22 cellular contexts compared by ENCODE assay signal in genomic region chr4:116389139-116389538, GRCh38.
DNase-seq lines count a peak whose midpoint lies in the region; ATAC-seq, FAIRE-seq and TF ChIP-seq lines count a peak whose summit lies in the region.
"Had no signal": no experiment of that assay in that cellular context is flagged by ENCODE, and none has a peak within 500 bp of the region (broad histone marks: within the 10 kb centered on the region; RNA-seq: fewer than 3 reads in every experiment).

No MANE protein-coding gene starts in this region.

- BruUV-seq in GM12878 (replicated peaks; lab: Mats Ljungman, UMichigan): no TSS peak

- SMC1A ChIA-PET in GM12878 (lab: Charles Lee; ENCODE audit: uncharacterized antibody, unreplicated experiment): interaction anchor here (1.8 kb wide), 1 partner anchor 12 kb away, joined by 13 read pairs; no protein-coding TSS in a partner anchor

- no peaks in the 10 kb centered on the region for H3K27me3 ChIP-seq in GM12878 (replicated peaks in 1 of 2; ENCODE audit: control insufficient read depth in 2 of 2, insufficient read depth in 2 of 2, low read length in 1 of 2)
- no peaks in the 10 kb centered on the region for H3K27me3 ChIP-seq in CD8-positive, alpha-beta memory T cell (ENCODE audit: insufficient read depth, low read length, poor library complexity, severe bottlenecking)
- H3K27me3 ChIP-seq: BLaER1 had no signal

- no peak for TF ChIP-seq EP300 in GM12878 (IDR thresholded peaks at IDR 0.05; ENCODE audit: borderline replicate concordance in 1 of 2, control insufficient read depth in 1 of 2, low read depth in 2 of 2, low read length in 2 of 2)

- TF ChIP-seq RAD21 in GM12878 (IDR thresholded peaks at IDR 0.05; ENCODE audit: insufficient read depth, low read depth, low read length): no peak; the same call in 1 of the 2 replicates

- H3K4me2 ChIP-seq in GM12878 (ENCODE audit: control insufficient read depth, insufficient read depth): no peak overlapping the region
- H3K4me2 ChIP-seq: BLaER1 had no signal

- H2AFZ ChIP-seq in GM12878 (ENCODE audit: control insufficient read depth, low read depth, low read length): no peak overlapping the region

- no peaks in the 10 kb centered on the region for H3K4me1 Mint-ChIP-seq in CD8-positive, alpha-beta memory T cell
- H3K4me1 Mint-ChIP-seq: CD14-positive monocyte; CD4-positive, alpha-beta memory T cell had no signal

- H3K36me3 Mint-ChIP-seq in CD8-positive, alpha-beta memory T cell: no peaks in the 10 kb centered on the region
- H3K36me3 Mint-ChIP-seq: CD14-positive monocyte; CD4-positive, alpha-beta memory T cell had no signal

- RAD21 ChIA-PET in GM12878 (lab: Charles Lee; ENCODE audit: unreplicated experiment): no interaction called here

- no peak overlapping the region for H3K27ac Mint-ChIP-seq in CD8-positive, alpha-beta memory T cell
- H3K27ac Mint-ChIP-seq: CD14-positive monocyte; CD4-positive, alpha-beta memory T cell; HFFc6 had no signal

- FAIRE-seq in GM12878 (lab: Jason Lieb, UNC): no peak
- FAIRE-seq: D721Med, G401.6, GM19239 had no signal

- H3K79me2 ChIP-seq in GM12878 (ENCODE audit: control insufficient read depth, insufficient read depth, low read length): no peaks in the 10 kb centered on the region

- TF ChIP-seq CTCF in GM12878 (IDR thresholded peaks at IDR 0.05 in 2 of 3, conservative IDR thresholded peaks at IDR 0.05 in 1 of 3; ENCODE audit: control insufficient read depth in 2 of 3, extremely low read depth in 1 of 3, insufficient read depth in 1 of 3, low read depth in 3 of 3, low read length in 3 of 3): no peak

- peaks cover 0 to 11% (median 7%) of the 10 kb centered on the region in 5 donors for H3K9me3 Mint-ChIP-seq in CD8-positive, alpha-beta memory T cell

- no peaks in the 10 kb centered on the region for H3K36me3 ChIP-seq in GM12878 (ENCODE audit: control insufficient read depth in 2 of 2, insufficient read depth in 2 of 2, low read length in 1 of 2)
- no peaks in the 10 kb centered on the region for H3K36me3 ChIP-seq in CD8-positive, alpha-beta memory T cell (ENCODE audit: insufficient read depth, low read length)
- H3K36me3 ChIP-seq: BLaER1 had no signal

- DNase-seq in A172 (ENCODE audit: low spot score) (peak; percentile 4), GM12878 (ENCODE audit: low read depth, low spot score) (no peak), activated gamma-delta T cell (lab: John Stamatoyannopoulos, UW) (no peak), NCI-H1694 treated with DMSO at 0.1 percent for 48 hours (lab: John Stamatoyannopoulos, UW) (no peak)
- no peak for DNase-seq in CD8-positive, alpha-beta memory T cell
- DNase-seq: Caco-2; CD4-positive, alpha-beta memory T cell; GOT3; H7; HFFc6; Kasumi-1; KG1 had no signal

- H3K4me3 ChIP-seq in GM12878: no peak overlapping the region
- no peak overlapping the region for H3K4me3 ChIP-seq in CD8-positive, alpha-beta memory T cell (ENCODE audit: low read length)
- H3K4me3 ChIP-seq: BLaER1 had no signal

- ATAC-seq in GM18868 (IDR thresholded peaks at IDR 0.05; ENCODE audit: unreplicated experiment): peak; percentile 51
- peak; percentile 52 for ATAC-seq in HG03432 (IDR thresholded peaks at IDR 0.05; ENCODE audit: unreplicated experiment)
- ATAC-seq in GM12878: peak; percentile 81
- ATAC-seq in GM21825 (IDR thresholded peaks at IDR 0.05; ENCODE audit: unreplicated experiment): no peak
- ATAC-seq: HCT116 had no signal

- H3K9ac ChIP-seq in GM12878 (ENCODE audit: control insufficient read depth, insufficient read depth, low read length): no peak overlapping the region
- H3K9ac ChIP-seq: BLaER1 had no signal

- in situ Hi-C loops in GM12878 (cut with MboI): no loop called here

- TF ChIP-seq POLR2A in GM12878 (IDR thresholded peaks at IDR 0.05; ENCODE audit: low read depth, low read length): no peak

- H3K4me1 ChIP-seq in GM12878 (ENCODE audit: control insufficient read depth, insufficient read depth, low read length): no peaks in the 10 kb centered on the region
- no peaks in the 10 kb centered on the region for H3K4me1 ChIP-seq in CD8-positive, alpha-beta memory T cell (ENCODE audit: insufficient read depth, low read length)
- H3K4me1 ChIP-seq: BLaER1 had no signal

- intact Hi-C loops in GM12878 (cut with micrococcal nuclease; ENCODE audit: unreplicated experiment): no loop called here

- H3K9me3 ChIP-seq in GM12878 (replicated peaks; ENCODE audit: control insufficient read depth, insufficient read depth, low read length): no peaks in the 10 kb centered on the region
- no peaks in the 10 kb centered on the region for H3K9me3 ChIP-seq in CD8-positive, alpha-beta memory T cell (ENCODE audit: low read length)
- H3K9me3 ChIP-seq: BLaER1, Caco-2 had no signal

- 5% methylated on average over 2 of the region's 2 CpGs for WGBS in GM12878 (ENCODE audit: insufficient coverage, insufficient replicate concordance, low lambda C conversion rate, missing lambda C conversion rate)

- no peaks in the 10 kb centered on the region for H3K27me3 Mint-ChIP-seq in CD8-positive, alpha-beta memory T cell
- H3K27me3 Mint-ChIP-seq: CD4-positive, alpha-beta memory T cell had no signal

- CTCF ChIA-PET in GM12878 (lab: Yijun Ruan, JAX): interaction anchor here (1.1 kb wide), 1 partner anchor 22 kb away, joined by 3 read pairs; no protein-coding TSS in a partner anchor
- CTCF ChIA-PET in CD8-positive, alpha-beta memory T cell (lab: Charles Lee): no interaction called here

- H3K4me3 Mint-ChIP-seq in CD8-positive, alpha-beta memory T cell: no peak overlapping the region
- H3K4me3 Mint-ChIP-seq: CD14-positive monocyte; CD4-positive, alpha-beta memory T cell; HFFc6 had no signal

- POLR2A ChIA-PET in GM12878 (lab: Charles Lee): no interaction called here
- POLR2A ChIA-PET in CD8-positive, alpha-beta memory T cell (lab: Charles Lee): no interaction called here

- H4K20me1 ChIP-seq in GM12878 (ENCODE audit: control insufficient read depth, insufficient read depth): no peaks in the 10 kb centered on the region
- H4K20me1 ChIP-seq: BLaER1 had no signal

- H3K27ac ChIP-seq in GM12878 (ENCODE audit: control insufficient read depth, insufficient read depth): no peak overlapping the region
- H3K27ac ChIP-seq in CD8-positive, alpha-beta memory T cell (ENCODE audit: low read depth, low read length): no peak overlapping the region
- H3K27ac ChIP-seq: 22Rv1, BLaER1 had no signal

TF ChIP-seq in GM12878, 131 proteins besides CTCF, POLR2A, EP300 and RAD21:
- TF ChIP-seq CREM (IDR thresholded peaks at IDR 0.05; ENCODE audit: low read depth) (peak; percentile 47; the same call in 1 of the 2 replicates), JUNB (IDR thresholded peaks at IDR 0.05) (peak; percentile 64; the same call in 1 of the 2 replicates), MEF2A (IDR thresholded peaks at IDR 0.05; ENCODE audit: insufficient read depth, low read depth, low read length) (0 out of 2 replicates have a peak, but pooled peaks have one; percentile 43), CREB1 (IDR thresholded peaks at IDR 0.05; ENCODE audit: low read depth) (0 out of 2 replicates have a peak, but pooled peaks have one; percentile 8), FOXM1 (IDR thresholded peaks at IDR 0.05; ENCODE audit: low read depth, low read length) (peak; percentile 74; the same call in 1 of the 2 replicates), RUNX3 (IDR thresholded peaks at IDR 0.05; ENCODE audit: low read length) (peak; percentile 65; the same call in 1 of the 2 replicates), CEBPB (IDR thresholded peaks at IDR 0.05; ENCODE audit: borderline replicate concordance in 1 of 2, low read depth in 2 of 2, low read length in 2 of 2) (peak in 1 of 2 experiments; percentile 45; a peak in 1 of 4 replicates), KLF5 (IDR thresholded peaks at IDR 0.05; ENCODE audit: partially characterized antibody) (no peak), SMARCA5 (IDR thresholded peaks at IDR 0.05) (no peak), MYB (IDR thresholded peaks at IDR 0.05; ENCODE audit: borderline replicate concordance, low read depth, low read length) (no peak), NFIC (IDR thresholded peaks at IDR 0.05; ENCODE audit: low read depth, low read length) (peak; percentile 76; the same call in 1 of the 2 replicates)
